In the genomic region with DNA sequence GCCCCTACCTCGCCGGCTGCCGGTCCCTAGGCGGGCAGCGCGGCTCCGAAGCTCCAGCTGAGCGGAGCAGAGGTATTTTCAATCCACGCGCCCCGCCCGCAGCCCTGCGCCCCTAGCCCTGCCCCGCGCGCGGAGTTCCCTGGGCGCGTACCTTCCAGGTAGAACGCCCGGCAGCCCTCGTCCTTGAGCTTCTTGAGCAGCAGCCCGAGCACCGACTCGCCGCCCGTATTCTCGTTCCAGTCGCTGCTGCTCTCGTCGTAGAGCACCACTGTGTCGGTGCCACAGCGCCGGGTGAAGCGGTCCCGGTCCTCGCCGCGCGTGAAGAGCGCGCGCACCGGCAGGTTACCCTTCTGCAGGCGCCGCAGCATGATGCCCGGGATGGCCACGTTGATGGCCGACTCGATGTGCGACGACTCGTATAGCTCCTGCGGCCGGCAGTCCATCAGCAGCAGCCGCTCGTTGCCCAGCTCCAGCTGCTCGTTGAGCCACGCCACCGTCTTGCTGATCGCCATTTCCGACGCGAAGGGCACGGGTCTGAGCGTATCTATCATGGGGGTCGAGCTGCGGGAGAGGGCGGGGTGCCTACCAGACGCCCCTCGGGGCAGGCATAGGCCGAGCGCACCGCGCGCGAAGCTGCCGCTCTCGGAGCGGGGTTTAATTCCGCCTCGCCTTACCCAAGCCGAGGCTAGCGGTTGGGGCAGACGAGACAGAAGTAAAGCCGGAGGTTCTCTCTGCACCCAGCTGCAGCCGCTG, we compare ENCODE assay signal across 8 cellular contexts. TPM values are rescaled to one million over a fixed set of nuclear protein-coding genes. Genes with fewer than 3 reads are reported as not detected.
DNase-seq lines count a peak whose midpoint lies in the region; ATAC-seq and TF ChIP-seq lines count a peak whose summit lies in the region.

No MANE protein-coding gene starts in this region.

- H3K9me3 Mint-ChIP-seq in CD4-positive, alpha-beta memory T cell = peaks cover 0 to 1% (median 0%) of the 10 kb centered on the region in 8 donors
- no peaks in the 10 kb centered on the region for H3K9me3 Mint-ChIP-seq in activated T-helper 1 cell treated with anti-CD3 and anti-CD28 coated beads, Interleukin-12 subunit alpha, Interleukin-12 subunit beta, Interleukin-2, Interleukin-4 antibody, amounts not matched to agents 30 ng/mL and 10 ng/mL and 1 ng/mL, durations not matched to agents 14 hours and 24 hours and 36 hours

- peak overlapping the region; percentile 68 for H3K27ac ChIP-seq in CD4-positive, alpha-beta memory T cell (ENCODE audit: low read depth, low read length)

- peak overlapping the region; percentile 70 to 83 for H3K4me3 ChIP-seq in CD4-positive, alpha-beta memory T cell (ENCODE audit: low read length in 2 of 2)
- peak overlapping the region; percentile 74 for H3K4me3 ChIP-seq in fibroblast of mammary gland (ENCODE audit: control insufficient read depth, low read depth, low read length)

- H3K4me1 Mint-ChIP-seq in CD4-positive, alpha-beta memory T cell = peaks cover 34 to 66% (median 47%) of the 10 kb centered on the region in 4 donors
- H3K4me1 Mint-ChIP-seq in activated T-helper 1 cell treated with anti-CD3 and anti-CD28 coated beads, Interleukin-12 subunit alpha, Interleukin-12 subunit beta, Interleukin-2, Interleukin-4 antibody, amounts not matched to agents 30 ng/mL and 10 ng/mL and 1 ng/mL, durations not matched to agents 14 hours and 24 hours and 36 hours (ENCODE audit: low read depth) = peaks cover 56% of the 10 kb centered on the region

- H3K4me3 Mint-ChIP-seq in CD4-positive, alpha-beta memory T cell = peak overlapping the region; percentile 87 to 98 (median 92)
- H3K4me3 Mint-ChIP-seq in activated T-helper 1 cell treated with anti-CD3 and anti-CD28 coated beads, Interleukin-12 subunit alpha, Interleukin-12 subunit beta, Interleukin-2, Interleukin-4 antibody, amounts not matched to agents 30 ng/mL and 10 ng/mL and 1 ng/mL, durations not matched to agents 14 hours and 24 hours and 36 hours = peak overlapping the region; percentile 98

- TF ChIP-seq CTCF in fibroblast of mammary gland (conservative IDR thresholded peaks at IDR 0.05; ENCODE audit: control insufficient read depth, insufficient read depth, low read depth, low read length) = no peak

- peak overlapping the region; percentile 86 to 95 (median 92) for H3K27ac Mint-ChIP-seq in CD4-positive, alpha-beta memory T cell
- peak overlapping the region; percentile 97 for H3K27ac Mint-ChIP-seq in activated T-helper 1 cell treated with anti-CD3 and anti-CD28 coated beads, Interleukin-12 subunit alpha, Interleukin-12 subunit beta, Interleukin-2, Interleukin-4 antibody, amounts not matched to agents 30 ng/mL and 10 ng/mL and 1 ng/mL, durations not matched to agents 14 hours and 24 hours and 36 hours

- H3K9me3 ChIP-seq in CD4-positive, alpha-beta memory T cell (ENCODE audit: control insufficient read depth in 1 of 2, low read length in 2 of 2) = no peaks in the 10 kb centered on the region

- peaks cover 58% of the 10 kb centered on the region for H3K4me1 ChIP-seq in CD4-positive, alpha-beta memory T cell (ENCODE audit: insufficient read depth, low read length)

- CTCF ChIA-PET in CD4-positive, alpha-beta memory T cell (lab: Charles Lee; ENCODE audit: partially characterized antibody) = interaction anchor here (0.8 to 2.4 kb wide), 7 partner anchors 106 to 334 kb away, joined by 3 to 10 read pairs (median 5); a partner anchor contains a TSS

- H3K27me3 ChIP-seq in CD4-positive, alpha-beta memory T cell (ENCODE audit: insufficient read depth, low read length) = no peaks in the 10 kb centered on the region

- intact Hi-C loops in CD4-positive, alpha-beta memory T cell (cut with micrococcal nuclease) = loop anchor here (1.0 to 5.0 kb wide), 11 partner anchors 46 to 1209 kb away; a partner anchor contains a TSS
- intact Hi-C loops in activated T-helper 1 cell treated with anti-CD3 and anti-CD28 coated beads, Interleukin-12 subunit alpha, Interleukin-12 subunit beta, Interleukin-2, Interleukin-4 antibody, amounts not matched to agents 30 ng/mL and 10 ng/mL and 1 ng/mL, durations not matched to agents 14 hours and 24 hours and 36 hours (cut with micrococcal nuclease) = loop anchor here (1.0 to 5.0 kb wide), 15 partner anchors 17 to 1209 kb away; a partner anchor contains a TSS

- no peaks in the 10 kb centered on the region for H3K27me3 Mint-ChIP-seq in CD4-positive, alpha-beta memory T cell
- no peaks in the 10 kb centered on the region for H3K27me3 Mint-ChIP-seq in activated T-helper 1 cell treated with anti-CD3 and anti-CD28 coated beads, Interleukin-12 subunit alpha, Interleukin-12 subunit beta, Interleukin-2, Interleukin-4 antibody, amounts not matched to agents 30 ng/mL and 10 ng/mL and 1 ng/mL, durations not matched to agents 14 hours and 24 hours and 36 hours (ENCODE audit: insufficient read depth)

- H3K36me3 ChIP-seq in CD4-positive, alpha-beta memory T cell (ENCODE audit: insufficient read depth, low read length) = no peaks in the 10 kb centered on the region

- POLR2A ChIA-PET in CD4-positive, alpha-beta memory T cell (lab: Charles Lee; ENCODE audit: partially characterized antibody) = interaction anchor here (0.8 to 2.7 kb wide), 14 partner anchors 21 to 512 kb away, joined by 3 to 16 read pairs (median 6); a partner anchor contains a TSS

- DNase-seq in CD4-positive, alpha-beta memory T cell = peak; percentile 38 to 51 (median 48)
- DNase-seq in NCI-H1930 (lab: John Stamatoyannopoulos, UW) (peak; percentile 17 to 32), fibroblast of mammary gland (ENCODE audit: low read depth) (no peak), occipital lobe (lab: John Stamatoyannopoulos, UW) (peak; percentile 37), middle frontal gyrus (ENCODE audit: extremely low spot score, low spot score) (no peak), GDM1 (lab: John Stamatoyannopoulos, UW) (no peak)
- peak; percentile 37 for DNase-seq in activated T-helper 1 cell treated with anti-CD3 and anti-CD28 coated beads, Interleukin-12 subunit alpha, Interleukin-12 subunit beta, Interleukin-2, Interleukin-4 antibody, amounts not matched to agents 30 ng/mL and 10 ng/mL and 1 ng/mL, durations not matched to agents 14 hours and 24 hours and 36 hours (ENCODE audit: low spot score)

- H3K36me3 Mint-ChIP-seq in CD4-positive, alpha-beta memory T cell = peaks cover 0 to 8% of the 10 kb centered on the region in 2 donors
- H3K36me3 Mint-ChIP-seq in activated T-helper 1 cell treated with anti-CD3 and anti-CD28 coated beads, Interleukin-12 subunit alpha, Interleukin-12 subunit beta, Interleukin-2, Interleukin-4 antibody, amounts not matched to agents 30 ng/mL and 10 ng/mL and 1 ng/mL, durations not matched to agents 14 hours and 24 hours and 36 hours (ENCODE audit: low read depth) = peaks cover 42% of the 10 kb centered on the region

- ATAC-seq in GM21619 (IDR thresholded peaks at IDR 0.05; ENCODE audit: unreplicated experiment) = peak; percentile 24

RNA-seq across cellular contexts. Expression of a gene that starts 0.6 kb away (rescaled TPM):
- 1 to 10 TPM in 1 of 2 experiments, under 1 TPM in 1; 0.90 to 1.9 TPM for total RNA-seq in CD4-positive, alpha-beta memory T cell
- polyA plus RNA-seq in CD4-positive, alpha-beta memory T cell = 1 to 10 TPM; 1.4 to 2.2 TPM
- total RNA-seq in activated T-helper 1 cell treated with anti-CD3 and anti-CD28 coated beads, Interleukin-12 subunit alpha, Interleukin-12 subunit beta, Interleukin-2, Interleukin-4 antibody, amounts not matched to agents 30 ng/mL and 10 ng/mL and 1 ng/mL, durations not matched to agents 14 hours and 24 hours and 36 hours = 108 and 115 TPM in 2 replicates
- 34.5 TPM for total RNA-seq in occipital lobe

Comparison
In these comparisons a context has a peak if more than half of its experiments do, and no peak if none do; other contexts are left out.
1. DNase-seq: peak in CD4-positive, alpha-beta memory T cell (5 of 5), NCI-H1930 (2 of 2), activated T-helper 1 cell treated with anti-CD3 and anti-CD28 coated beads, Interleukin-12 subunit alpha, Interleukin-12 subunit beta, Interleukin-2, Interleukin-4 antibody, amounts not matched to agents 30 ng/mL and 10 ng/mL and 1 ng/mL, durations not matched to agents 14 hours and 24 hours and 36 hours (single experiment) and occipital lobe (single experiment); none in fibroblast of mammary gland (single experiment), middle frontal gyrus (single experiment) and GDM1 (single experiment).
2. RNA of a gene that starts 0.6 kb away (total RNA-seq): 108 to 115 TPM in activated T-helper 1 cell treated with anti-CD3 and anti-CD28 coated beads, Interleukin-12 subunit alpha, Interleukin-12 subunit beta, Interleukin-2, Interleukin-4 antibody, amounts not matched to agents 30 ng/mL and 10 ng/mL and 1 ng/mL, durations not matched to agents 14 hours and 24 hours and 36 hours and 34.5 TPM in occipital lobe (single experiment); 0.90 to 1.9 TPM in CD4-positive, alpha-beta memory T cell; every median in the first group is over 10 times any median in the second.